In the genomic region with DNA sequence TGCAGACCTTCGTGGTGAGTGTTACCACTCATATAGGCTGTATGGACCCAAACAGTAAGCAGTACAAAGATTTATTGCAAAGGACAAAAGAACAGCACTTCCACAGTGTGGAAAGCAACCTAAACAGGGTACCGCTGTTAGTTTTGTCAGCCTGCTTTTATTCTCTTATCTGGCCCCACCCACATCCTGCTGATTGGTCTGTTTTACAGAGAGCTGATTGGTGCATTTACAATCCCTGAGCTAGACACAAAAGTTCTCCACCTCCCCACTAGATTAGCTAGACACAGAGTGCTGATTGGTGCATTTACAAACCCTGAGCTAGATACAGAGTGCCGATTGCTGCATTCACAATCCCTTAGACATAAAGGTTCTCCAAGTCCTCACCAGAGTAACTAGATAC, we compare ENCODE assay signal across 6 cellular contexts.
DNase-seq lines count a peak whose midpoint lies in the region; ATAC-seq, FAIRE-seq and TF ChIP-seq lines count a peak whose summit lies in the region.
"Not testable (repeated sequence)": the region's sequence is repeated elsewhere in the genome, so short reads cannot be mapped to it uniquely, and the experiment has no call there.

No MANE protein-coding gene starts in this region.

- H3K27ac ChIP-seq in gastroesophageal sphincter = peak overlapping the region in 3 of 4 donors; percentile 54 to 79 (median 78)
- H3K27ac ChIP-seq in muscle layer of colon (ENCODE audit: low read depth, low read length) = peak overlapping the region; percentile 9
- H3K27ac ChIP-seq in sigmoid colon = peak overlapping the region; percentile 24 to 80 (median 52)

- H3K4me3 Mint-ChIP-seq in WTC11, neural crest cell: not testable (repeated sequence)

- WGBS in gastroesophageal sphincter (ENCODE audit: low coverage in 1 of 2), 2 donors = 100% methylated on average over 1 of the region's 3 CpGs
- 82 to 95% methylated on average over 3 of the region's 3 CpGs for WGBS in sigmoid colon, 2 donors

- not testable (repeated sequence) for DNase-seq in GM12891 (ENCODE audit: insufficient read length, low spot score); WTC11 (ENCODE audit: low spot score); neural crest cell (ENCODE audit: low read depth, low spot score); sigmoid colon

- intact Hi-C loops in sigmoid colon (cut with DNase I) = not testable (repeated sequence)

- peaks cover 38% of the 10 kb centered on the region for H3K36me3 Mint-ChIP-seq in WTC11
- H3K36me3 Mint-ChIP-seq in neural crest cell (ENCODE audit: low read depth) = not testable (repeated sequence)

- not testable (repeated sequence) for TF ChIP-seq EP300 in gastroesophageal sphincter (IDR thresholded peaks at IDR 0.05); sigmoid colon (IDR thresholded peaks at IDR 0.05)

- H3K4me1 Mint-ChIP-seq in WTC11 = peaks cover 28% of the 10 kb centered on the region
- H3K4me1 Mint-ChIP-seq in neural crest cell = not testable (repeated sequence)

- H3K27me3 Mint-ChIP-seq in WTC11 (ENCODE audit: low read depth); neural crest cell (ENCODE audit: low read depth): not testable (repeated sequence)

- not testable (repeated sequence) for H3K36me3 ChIP-seq in gastroesophageal sphincter; muscle layer of colon (ENCODE audit: insufficient read depth, low read length); sigmoid colon

- H3K27ac Mint-ChIP-seq in WTC11 (peak overlapping the region; percentile 50), neural crest cell (ENCODE audit: unreplicated experiment) (peak overlapping the region; percentile 90)

- H3K9me3 Mint-ChIP-seq in WTC11 = peaks cover 10% of the 10 kb centered on the region
- H3K9me3 Mint-ChIP-seq in neural crest cell = not testable (repeated sequence)

- peak; percentile 5 for FAIRE-seq in GM12891 (lab: Jason Lieb, UNC)

- H3K4me1 ChIP-seq in gastroesophageal sphincter (peaks cover 0 to 76% (median 7%) of the 10 kb centered on the region in 3 donors), muscle layer of colon (ENCODE audit: insufficient read depth, low read length) (peaks cover 30% of the 10 kb centered on the region), sigmoid colon (peaks cover 0 to 54% (median 39%) of the 10 kb centered on the region in 4 donors)

- H3K9ac ChIP-seq in muscle layer of colon (ENCODE audit: low read length) = not testable (repeated sequence)

- ATAC-seq in WTC11, gastroesophageal sphincter: not testable (repeated sequence)

- not testable (repeated sequence) for H3K9me3 ChIP-seq in gastroesophageal sphincter; muscle layer of colon (ENCODE audit: low read length); sigmoid colon

- TF ChIP-seq POLR2A in GM12891 (IDR thresholded peaks at IDR 0.05; ENCODE audit: low read depth, low read length); gastroesophageal sphincter (IDR thresholded peaks at IDR 0.05); sigmoid colon (IDR thresholded peaks at IDR 0.05): not testable (repeated sequence)

- not testable (repeated sequence) for TF ChIP-seq CTCF in WTC11 (IDR thresholded peaks at IDR 0.05); gastroesophageal sphincter (IDR thresholded peaks at IDR 0.05); neural crest cell (conservative IDR thresholded peaks at IDR 0.05); sigmoid colon (IDR thresholded peaks at IDR 0.05)

- not testable (repeated sequence) for H3K4me3 ChIP-seq in gastroesophageal sphincter, sigmoid colon
- H3K4me3 ChIP-seq in muscle layer of colon (ENCODE audit: low read depth in 1 of 2, low read length in 2 of 2) = peak overlapping the region in 1 of 2 donors; percentile 7

- not testable (repeated sequence) for H3K27me3 ChIP-seq in gastroesophageal sphincter; muscle layer of colon (ENCODE audit: control insufficient read depth in 1 of 2, insufficient read depth in 2 of 2, low read length in 2 of 2); sigmoid colon

- CTCF ChIA-PET in WTC11 (lab: Charles Lee) = interaction anchor here (1.7 kb wide), 1 partner anchor 105 kb away, joined by 4 read pairs; no protein-coding TSS in a partner anchor

- POLR2A ChIA-PET in WTC11 (lab: Charles Lee) = not testable (repeated sequence)

TF ChIP-seq in WTC11, 78 proteins besides CTCF, POLR2A, EP300 and RAD21:
- peak; percentile 60 for TF ChIP-seq NFYB (CRISPR knock-in tag; conservative IDR thresholded peaks at IDR 0.05; ENCODE audit: low read depth)

Comparison
In these comparisons a context has a peak if more than half of its experiments do, and no peak if none do; other contexts are left out.
1. H3K27ac ChIP-seq: peak in every context shown above with its lines; median percentile 78 in gastroesophageal sphincter; 52 in sigmoid colon; 9 in muscle layer of colon.